ENCODE assay signal across 9 cellular contexts in the genomic region with DNA sequence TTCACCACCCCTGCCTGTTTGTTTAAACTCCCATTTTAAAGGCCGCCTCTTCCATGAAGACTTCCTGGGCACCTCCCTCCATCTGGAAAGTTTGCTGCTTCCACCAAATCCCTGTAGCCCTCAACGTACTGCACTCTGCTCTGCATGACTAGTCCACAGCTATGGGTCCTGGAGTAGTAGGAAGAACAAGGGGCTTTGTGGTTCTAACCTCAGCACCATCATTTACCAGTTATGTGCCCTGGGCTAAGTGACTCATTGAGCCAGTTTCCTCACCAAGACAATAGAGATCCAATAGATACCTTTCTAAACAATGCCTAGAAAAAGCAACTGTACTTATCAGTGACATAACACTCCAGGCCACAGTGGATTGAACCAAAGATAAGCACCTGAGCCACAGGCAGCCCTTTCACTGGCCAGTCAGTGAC. TPM values are rescaled to one million over a fixed set of nuclear protein-coding genes. Genes with fewer than 3 reads are reported as not detected.
A peak's percentile ranks its signal among the peaks of the same experiment; 100 is the strongest.
DNase-seq lines count a peak whose midpoint lies in the region; ATAC-seq and TF ChIP-seq lines count a peak whose summit lies in the region.
"Had no signal": no experiment of that assay in that cellular context is flagged by ENCODE, and none has a peak within 500 bp of the region (broad histone marks: within the 10 kb centered on the region; RNA-seq: fewer than 3 reads in every experiment).

No MANE protein-coding gene starts in this region.

- H3K9me3 ChIP-seq in heart right ventricle (no peaks in the 10 kb centered on the region), transverse colon (no peaks in the 10 kb centered on the region)

- no peak for TF ChIP-seq POLR2A in transverse colon (IDR thresholded peaks at IDR 0.05)

- H3K4me1 Mint-ChIP-seq in activated CD4-positive, alpha-beta memory T cell treated with anti-CD3 and anti-CD28 coated beads for 36 hours (ENCODE audit: low read depth) = peaks cover 48% of the 10 kb centered on the region

- H3K27me3 ChIP-seq in heart right ventricle (peaks cover 0 to 7% (median 2%) of the 10 kb centered on the region in 7 donors), transverse colon (no peaks in the 10 kb centered on the region)

- CTCF ChIA-PET in activated CD4-positive, alpha-beta memory T cell treated with anti-CD3 and anti-CD28 coated beads for 36 hours (lab: Charles Lee) = interaction anchor here (1.0 to 5.2 kb wide), 2 partner anchors 10 to 326 kb away, joined by 3 to 57 read pairs; a partner anchor contains a TSS

- in situ Hi-C loops in transverse colon (cut with MboI; ENCODE audit: low pct_ligation_motif_present in 1 of 4, low pct_unique_long_range_greater_than_20kb in 1 of 4, low sequenced_read_pairs in 3 of 4) = no loop called here

- H3K27ac Mint-ChIP-seq in activated CD4-positive, alpha-beta memory T cell treated with anti-CD3 and anti-CD28 coated beads for 36 hours = peak overlapping the region; percentile 16

- TF ChIP-seq CTCF in heart right ventricle (IDR thresholded peaks at IDR 0.05) (no peak), transverse colon (IDR thresholded peaks at IDR 0.05) (no peak)

- no peak for DNase-seq in heart right ventricle
- no peak for DNase-seq in Right ventricle myocardium superior
- peak; percentile 70 for DNase-seq in activated CD4-positive, alpha-beta memory T cell treated with anti-CD3 and anti-CD28 coated beads for 36 hours
- peak; percentile 86 for DNase-seq in foreskin melanocyte
- DNase-seq in transverse colon = no peak
- no peak for DNase-seq in NCI-H774 (lab: John Stamatoyannopoulos, UW)
- no peak for DNase-seq in GDM1 (lab: John Stamatoyannopoulos, UW)
- DNase-seq: naive B cell had no signal

- H3K27me3 Mint-ChIP-seq in activated CD4-positive, alpha-beta memory T cell treated with anti-CD3 and anti-CD28 coated beads for 36 hours = peaks cover 1% of the 10 kb centered on the region

- peak overlapping the region; percentile 23 to 88 (median 66) for H3K27ac ChIP-seq in heart right ventricle
- H3K27ac ChIP-seq in transverse colon = peak overlapping the region in 3 of 4 donors; percentile 25 to 50 (median 34)

- ATAC-seq in heart right ventricle (peak in 5 of 8 donors; percentile 23 to 60 (median 29)), Right ventricle myocardium superior (ENCODE audit: poor library complexity) (no peak), HG03280 (IDR thresholded peaks at IDR 0.05; ENCODE audit: unreplicated experiment) (no peak)

- POLR2A ChIA-PET in activated CD4-positive, alpha-beta memory T cell treated with anti-CD3 and anti-CD28 coated beads for 36 hours (lab: Charles Lee) = no interaction called here

- no peaks in the 10 kb centered on the region for H3K36me3 Mint-ChIP-seq in activated CD4-positive, alpha-beta memory T cell treated with anti-CD3 and anti-CD28 coated beads for 36 hours

- no peak for TF ChIP-seq EP300 in transverse colon (IDR thresholded peaks at IDR 0.05; ENCODE audit: low read depth)

- WGBS in heart right ventricle, 2 donors = 65 to 72% methylated on average over 2 of the region's 2 CpGs
- WGBS in transverse colon (ENCODE audit: low coverage in 1 of 2), 2 donors = 72% methylated on average over 2 of the region's 2 CpGs; no CpG with 5 or more reads in 1 of the 2 donors

- H3K36me3 ChIP-seq in heart right ventricle = no peaks in the 10 kb centered on the region
- H3K36me3 ChIP-seq in transverse colon = no peaks in the 10 kb centered on the region

- peak overlapping the region; percentile 12 for H3K4me3 Mint-ChIP-seq in activated CD4-positive, alpha-beta memory T cell treated with anti-CD3 and anti-CD28 coated beads for 36 hours

- no peaks in the 10 kb centered on the region for H3K9me3 Mint-ChIP-seq in activated CD4-positive, alpha-beta memory T cell treated with anti-CD3 and anti-CD28 coated beads for 36 hours
- H3K9me3 Mint-ChIP-seq: naive B cell had no signal

- H3K4me3 ChIP-seq in heart right ventricle (no peak overlapping the region), transverse colon (no peak overlapping the region)

- intact Hi-C loops in heart right ventricle (cut with DNase I) = no loop called here
- intact Hi-C loops in Right ventricle myocardium superior (cut with DNase I) = no loop called here
- intact Hi-C loops in activated CD4-positive, alpha-beta memory T cell treated with anti-CD3 and anti-CD28 coated beads for 36 hours (cut with micrococcal nuclease) = loop anchor here (1.0 kb wide), 1 partner anchor 48 kb away; no protein-coding TSS in a partner anchor
- intact Hi-C loops in transverse colon (cut with DNase I; ENCODE audit: low total_unique reads) = no loop called here

- H3K4me1 ChIP-seq in heart right ventricle (peaks cover 8 to 65% (median 36%) of the 10 kb centered on the region in 9 donors), transverse colon (peaks cover 0 to 28% (median 20%) of the 10 kb centered on the region in 4 donors)

RNA-seq across cellular contexts. Expression of a gene that starts 8.5 kb away (rescaled TPM):
- 10 to 100 TPM in 9 of 10 donors, 1 to 10 TPM in 1; 7.1 to 50.3 (median 18.5) TPM for total RNA-seq in heart right ventricle
- 1 to 10 TPM; 3.5 TPM for polyA plus RNA-seq in heart right ventricle
- total RNA-seq in Right ventricle myocardium superior = 11.9 TPM
- under 1 TPM; 0.10 to 0.31 TPM for total RNA-seq in activated CD4-positive, alpha-beta memory T cell treated with anti-CD3 and anti-CD28 coated beads for 36 hours
- 10 to 100 TPM in 3 of 4 donors, 1 to 10 TPM in 1; 9.7 to 15.3 (median 11.9) TPM for total RNA-seq in transverse colon

Comparison
In these comparisons a context has a peak if more than half of its experiments do, and no peak if none do; other contexts are left out.
1. ATAC-seq: peak in heart right ventricle (5 of 8); none in Right ventricle myocardium superior (single experiment) and HG03280 (single experiment).
2. DNase-seq: peak in activated CD4-positive, alpha-beta memory T cell treated with anti-CD3 and anti-CD28 coated beads for 36 hours (single experiment) and foreskin melanocyte (single experiment); none in heart right ventricle (0 of 2), Right ventricle myocardium superior (single experiment), transverse colon (single experiment), NCI-H774 (single experiment) and GDM1 (single experiment).